Comparison of ENCODE assay signal across 8 cellular contexts in genomic region chr16:57091200-57091989, GRCh38. TPM values are rescaled to one million over a fixed set of nuclear protein-coding genes. Genes with fewer than 3 reads are reported as not detected.
DNase-seq lines count a peak whose midpoint lies in the region; ATAC-seq and TF ChIP-seq lines count a peak whose summit lies in the region.

No MANE protein-coding gene starts in this region.

- peaks cover 12% of the 10 kb centered on the region for H3K4me1 ChIP-seq in HAP-1
- H3K4me1 ChIP-seq in rectal smooth muscle tissue (ENCODE audit: control insufficient read depth, insufficient read depth, low read length) = peaks cover 12% of the 10 kb centered on the region

- H3K36me3 ChIP-seq in HAP-1 (replicated peaks) (no peaks in the 10 kb centered on the region), rectal smooth muscle tissue (ENCODE audit: control insufficient read depth, insufficient read depth, low read length) (peaks cover 3% of the 10 kb centered on the region)

- no peaks in the 10 kb centered on the region for H3K36me3 Mint-ChIP-seq in activated CD8-positive, alpha-beta T cell treated with anti-CD3 and anti-CD28 coated beads for 36 hours (ENCODE audit: low read depth)

- no peak for ATAC-seq in activated CD8-positive, alpha-beta T cell treated with anti-CD3 and anti-CD28 coated beads for 36 hours
- ATAC-seq in left ventricle myocardium superior = peak; percentile 25

- no peak overlapping the region for H3K27ac ChIP-seq in rectal smooth muscle tissue (ENCODE audit: low read depth, low read length)

- CTCF ChIA-PET in activated CD8-positive, alpha-beta T cell treated with anti-CD3 and anti-CD28 coated beads for 36 hours (lab: Charles Lee) = interaction anchor here (0.6 to 11.5 kb wide), 8 partner anchors 9 to 127 kb away, joined by 3 to 114 read pairs (median 10); no protein-coding TSS in a partner anchor

- H3K27me3 ChIP-seq in HAP-1 (ENCODE audit: low read depth) (no peaks in the 10 kb centered on the region), rectal smooth muscle tissue (ENCODE audit: control insufficient read depth, insufficient read depth, low read length) (no peaks in the 10 kb centered on the region)

- H3K4me3 ChIP-seq in HAP-1 (peak overlapping the region; percentile 39), rectal smooth muscle tissue (ENCODE audit: low read length) (peak overlapping the region; percentile 78)

- no peaks in the 10 kb centered on the region for H3K9me3 ChIP-seq in HAP-1

- in situ Hi-C loops in HAP-1 (cut with MboI; ENCODE audit: low sequenced_read_pairs) = no loop called here

- peaks cover 11% of the 10 kb centered on the region for H3K27me3 Mint-ChIP-seq in activated CD8-positive, alpha-beta T cell treated with anti-CD3 and anti-CD28 coated beads for 36 hours

- H3K9ac ChIP-seq in rectal smooth muscle tissue (ENCODE audit: low read length) = peak overlapping the region; percentile 77

- no peak for TF ChIP-seq CTCF in activated CD8-positive, alpha-beta T cell treated with anti-CD3 and anti-CD28 coated beads for 36 hours (IDR thresholded peaks at IDR 0.05)

- intact Hi-C loops in activated CD8-positive, alpha-beta T cell treated with anti-CD3 and anti-CD28 coated beads for 36 hours (cut with micrococcal nuclease) = no loop called here
- intact Hi-C loops in left ventricle myocardium superior (cut with micrococcal nuclease) = no loop called here

- POLR2A ChIA-PET in activated CD8-positive, alpha-beta T cell treated with anti-CD3 and anti-CD28 coated beads for 36 hours (lab: Charles Lee) = interaction anchor here (1.0 to 3.5 kb wide), 4 partner anchors 8 to 60 kb away, joined by 3 to 17 read pairs (median 4); no protein-coding TSS in a partner anchor

- peak overlapping the region; percentile 61 for H3K4me3 Mint-ChIP-seq in activated CD8-positive, alpha-beta T cell treated with anti-CD3 and anti-CD28 coated beads for 36 hours

- no peak overlapping the region for H3K27ac Mint-ChIP-seq in activated CD8-positive, alpha-beta T cell treated with anti-CD3 and anti-CD28 coated beads for 36 hours

- H3K4me1 Mint-ChIP-seq in activated CD8-positive, alpha-beta T cell treated with anti-CD3 and anti-CD28 coated beads for 36 hours (ENCODE audit: low read depth) = peaks cover 12% of the 10 kb centered on the region

- no peaks in the 10 kb centered on the region for H3K9me3 Mint-ChIP-seq in activated CD8-positive, alpha-beta T cell treated with anti-CD3 and anti-CD28 coated beads for 36 hours

- peak; percentile 79 for DNase-seq in A172 (ENCODE audit: low spot score)
- DNase-seq in HAP-1 (ENCODE audit: low spot score in 2 of 2) = peak in 1 of 2 experiments; percentile 71
- no peak for DNase-seq in activated CD8-positive, alpha-beta T cell treated with anti-CD3 and anti-CD28 coated beads for 36 hours
- peak; percentile 63 for DNase-seq in left ventricle myocardium superior
- no peak for DNase-seq in stimulated activated CD4-positive, alpha-beta T cell treated with anti-CD3 and anti-CD28 coated beads, Interleukin-2, amount 100 ng/mL, for 48 hours
- no peak for DNase-seq in foreskin melanocyte
- no peak for DNase-seq in stimulated activated CD4-positive, alpha-beta T cell treated with anti-CD3 and anti-CD28 coated beads, Interleukin-4, amount 100 ng/mL, for 4 hours

RNA-seq across cellular contexts. Expression of gene CPNE2, which starts 1.0 kb away (rescaled TPM):
- 40.5 and 43.0 TPM in 2 replicates for total RNA-seq in A172 (2014; rRNA removed; shearing (Covaris generic))
- 10 to 100 TPM; 18.6 to 20.6 TPM for total RNA-seq in activated CD8-positive, alpha-beta T cell treated with anti-CD3 and anti-CD28 coated beads for 36 hours
- 11.2 TPM for total RNA-seq in left ventricle myocardium superior

Comparison
In these comparisons a context has a peak if more than half of its experiments do, and no peak if none do; other contexts are left out.
1. DNase-seq: peak in A172 (single experiment) and left ventricle myocardium superior (single experiment); none in activated CD8-positive, alpha-beta T cell treated with anti-CD3 and anti-CD28 coated beads for 36 hours (single experiment), stimulated activated CD4-positive, alpha-beta T cell treated with anti-CD3 and anti-CD28 coated beads, Interleukin-2, amount 100 ng/mL, for 48 hours (0 of 2), foreskin melanocyte (single experiment) and stimulated activated CD4-positive, alpha-beta T cell treated with anti-CD3 and anti-CD28 coated beads, Interleukin-4, amount 100 ng/mL, for 4 hours (0 of 2).